ENCODE assay signal across 9 cellular contexts in genomic region chr2:238684362-238685326, GRCh38.
DNase-seq lines count a peak whose midpoint lies in the region; ATAC-seq, FAIRE-seq and TF ChIP-seq lines count a peak whose summit lies in the region.
"Had no signal": no experiment of that assay in that cellular context is flagged by ENCODE, and none has a peak within 500 bp of the region (broad histone marks: within the 10 kb centered on the region; RNA-seq: fewer than 3 reads in every experiment).

No MANE protein-coding gene starts in this region.

- DNase-seq in activated T-cell treated with anti-CD3 and anti-CD28 coated beads, Interleukin-2, amount 50 U/mL, for 4 hours = no peak
- DNase-seq in activated T-cell treated with anti-CD3 and anti-CD28 coated beads, Interleukin-2, amount 50 U/mL, for 48 hours = no peak
- DNase-seq in astrocyte of the cerebellum (ENCODE audit: low read depth) = peak; percentile 76
- no peak for DNase-seq in upper lobe of right lung
- no peak for DNase-seq in small intestine
- no peak for DNase-seq in RPMI8226
- DNase-seq: CD4-positive, CD25-positive, alpha-beta regulatory T cell had no signal

- no peak overlapping the region for H3K4me3 Mint-ChIP-seq in activated T-cell treated with anti-CD3 and anti-CD28 coated beads, Interleukin-2, amount 50 U/mL, for 4 hours
- H3K4me3 Mint-ChIP-seq: CD4-positive, CD25-positive, alpha-beta regulatory T cell had no signal

- no peaks in the 10 kb centered on the region for H3K36me3 ChIP-seq in upper lobe of right lung
- no peaks in the 10 kb centered on the region for H3K36me3 ChIP-seq in small intestine (ENCODE audit: control insufficient read depth in 2 of 2, insufficient read depth in 2 of 2, low read length in 2 of 2)

- no peaks in the 10 kb centered on the region for H3K4me1 Mint-ChIP-seq in activated T-cell treated with anti-CD3 and anti-CD28 coated beads, Interleukin-2, amount 50 U/mL, for 4 hours (ENCODE audit: low read depth)
- H3K4me1 Mint-ChIP-seq: CD4-positive, CD25-positive, alpha-beta regulatory T cell had no signal

- H3K4me3 ChIP-seq in astrocyte of the cerebellum (ENCODE audit: low read depth, low read length) (no peak overlapping the region), upper lobe of right lung (no peak overlapping the region), small intestine (ENCODE audit: low read depth in 1 of 2, low read length in 2 of 2) (no peak overlapping the region)

- 44 to 56% (median 51%) methylated on average over 8 of the region's 8 CpGs for WGBS in small intestine, 3 donors

- H3K27me3 ChIP-seq in upper lobe of right lung = no peaks in the 10 kb centered on the region
- peaks cover 0 to 2% of the 10 kb centered on the region in 2 donors for H3K27me3 ChIP-seq in small intestine (ENCODE audit: control insufficient read depth in 2 of 2, insufficient read depth in 2 of 2, low read length in 2 of 2)

- H3K27ac ChIP-seq in upper lobe of right lung (no peak overlapping the region), small intestine (ENCODE audit: low read depth in 1 of 2, low read length in 1 of 2) (peak overlapping the region in 1 of 2 donors; percentile 7)

- H3K36me3 Mint-ChIP-seq in activated T-cell treated with anti-CD3 and anti-CD28 coated beads, Interleukin-2, amount 50 U/mL, for 4 hours (ENCODE audit: insufficient read depth) = no peaks in the 10 kb centered on the region
- H3K36me3 Mint-ChIP-seq: CD4-positive, CD25-positive, alpha-beta regulatory T cell had no signal

- peaks cover 20% of the 10 kb centered on the region for H3K27me3 Mint-ChIP-seq in activated T-cell treated with anti-CD3 and anti-CD28 coated beads, Interleukin-2, amount 50 U/mL, for 4 hours (ENCODE audit: low read depth)

- no peaks in the 10 kb centered on the region for H3K9me3 ChIP-seq in upper lobe of right lung
- no peaks in the 10 kb centered on the region for H3K9me3 ChIP-seq in small intestine (ENCODE audit: control insufficient read depth, low read depth)

- H3K4me1 ChIP-seq in upper lobe of right lung (no peaks in the 10 kb centered on the region), small intestine (ENCODE audit: control insufficient read depth in 2 of 2, insufficient read depth in 1 of 2, low read depth in 1 of 2, low read length in 1 of 2) (no peaks in the 10 kb centered on the region)

- peak; percentile 62 to 73 for ATAC-seq in activated T-cell treated with anti-CD3 and anti-CD28 coated beads, Interleukin-2, amount 50 U/mL, for 4 hours
- ATAC-seq in upper lobe of right lung (peak; percentile 82), GM21529 (IDR thresholded peaks at IDR 0.05; ENCODE audit: unreplicated experiment) (no peak)

- peak; percentile 47 for FAIRE-seq in islet of Langerhans (lab: Jason Lieb, UNC)
- no peak for FAIRE-seq in small intestine (lab: Jason Lieb, UNC)

- no peaks in the 10 kb centered on the region for H3K9me3 Mint-ChIP-seq in activated T-cell treated with anti-CD3 and anti-CD28 coated beads, Interleukin-2, amount 50 U/mL, for 4 hours

- in situ Hi-C loops in astrocyte of the cerebellum (cut with HindIII; ENCODE audit: low sequenced_read_pairs) = no loop called here

- intact Hi-C loops in upper lobe of right lung (cut with DNase I) = no loop called here

- TF ChIP-seq CTCF in astrocyte of the cerebellum (IDR thresholded peaks at IDR 0.05; ENCODE audit: low read depth, low read length, missing control alignments) (no peak), upper lobe of right lung (IDR thresholded peaks at IDR 0.05) (no peak)
